In genomic region chr1:200877839-200878551, GRCh38 we compare ENCODE assay signal across 10 cellular contexts. TPM values are rescaled to one million over a fixed set of nuclear protein-coding genes. Genes with fewer than 3 reads are reported as not detected.
A peak's percentile ranks its signal among the peaks of the same experiment; 100 is the strongest.
DNase-seq lines count a peak whose midpoint lies in the region; ATAC-seq and TF ChIP-seq lines count a peak whose summit lies in the region.
"Had no signal": no experiment of that assay in that cellular context is flagged by ENCODE, and none has a peak within 500 bp of the region (broad histone marks: within the 10 kb centered on the region; RNA-seq: fewer than 3 reads in every experiment).

No MANE protein-coding gene starts in this region.

- no peak for TF ChIP-seq POLR2A in gastroesophageal sphincter (IDR thresholded peaks at IDR 0.05)

- DNase-seq in activated CD4-positive, alpha-beta T cell treated with anti-CD3 and anti-CD28 coated beads, Interleukin-2, amount 50 U/mL, for 4 hours = peak; percentile 47 to 50
- peak; percentile 67 for DNase-seq in stimulated activated CD4-positive, alpha-beta T cell treated with anti-CD3 and anti-CD28 coated beads, Interleukin-4, amount 100 ng/mL, for 24 hours
- DNase-seq in WTC11 (ENCODE audit: low spot score) = no peak
- DNase-seq in SK-N-DZ (ENCODE audit: low spot score) = no peak
- DNase-seq in HT-29 (ENCODE audit: low spot score) = no peak
- DNase-seq: amygdala had no signal

- no peak for TF ChIP-seq EP300 in gastroesophageal sphincter (IDR thresholded peaks at IDR 0.05)

- no peak overlapping the region for H3K27ac ChIP-seq in gastroesophageal sphincter
- H3K27ac ChIP-seq: skin epidermis had no signal

- peak; percentile 79 for ATAC-seq in GM19025 (IDR thresholded peaks at IDR 0.05; ENCODE audit: low read depth, unreplicated experiment)
- peak; percentile 57 for ATAC-seq in HG02981 (IDR thresholded peaks at IDR 0.05; ENCODE audit: unreplicated experiment)
- no peak for ATAC-seq in WTC11
- ATAC-seq in gastroesophageal sphincter = no peak

- no peaks in the 10 kb centered on the region for H3K36me3 ChIP-seq in gastroesophageal sphincter

- no peak overlapping the region for H3K27ac Mint-ChIP-seq in WTC11

- H3K27me3 Mint-ChIP-seq in WTC11 (ENCODE audit: low read depth) = peaks cover 26% of the 10 kb centered on the region

- H3K4me1 Mint-ChIP-seq in WTC11 = peaks cover 22% of the 10 kb centered on the region

- no peaks in the 10 kb centered on the region for H3K36me3 Mint-ChIP-seq in WTC11

- H3K4me1 ChIP-seq in gastroesophageal sphincter = peaks cover 0 to 11% (median 10%) of the 10 kb centered on the region in 3 donors

- WGBS in gastroesophageal sphincter (ENCODE audit: low coverage in 1 of 2), 2 donors = 80 to 93% methylated on average over 1 to 5 of the region's 6 CpGs

- no peak overlapping the region for H3K4me3 ChIP-seq in gastroesophageal sphincter
- H3K4me3 ChIP-seq: skin epidermis had no signal

- no peaks in the 10 kb centered on the region for H3K9me3 Mint-ChIP-seq in WTC11

- TF ChIP-seq CTCF in WTC11 (IDR thresholded peaks at IDR 0.05) (no peak), gastroesophageal sphincter (IDR thresholded peaks at IDR 0.05) (no peak)

- CTCF ChIA-PET in WTC11 (lab: Charles Lee) = interaction anchor here (0.8 to 1.1 kb wide), 5 partner anchors 10 to 241 kb away, joined by 3 to 4 read pairs (median 3); no protein-coding TSS in a partner anchor

- no peak overlapping the region for H3K4me3 Mint-ChIP-seq in WTC11

- POLR2A ChIA-PET in WTC11 (lab: Charles Lee) = interaction anchor here (0.6 to 2.0 kb wide), 2 partner anchors 13 to 324 kb away, joined by 4 read pairs; no protein-coding TSS in a partner anchor

- H3K9me3 ChIP-seq in gastroesophageal sphincter = no peaks in the 10 kb centered on the region

- peaks cover 61% of the 10 kb centered on the region for H3K27me3 ChIP-seq in gastroesophageal sphincter

TF ChIP-seq in WTC11, 78 proteins besides CTCF, POLR2A, EP300 and RAD21:
- no peak for TF ChIP-seq USF2 (CRISPR knock-in tag; IDR thresholded peaks at IDR 0.05)
- TF ChIP-seq NFE2L1 (CRISPR knock-in tag; IDR thresholded peaks at IDR 0.05) = no peak
- no peak for TF ChIP-seq NR1H2 (CRISPR knock-in tag; IDR thresholded peaks at IDR 0.05)
- no peak for TF ChIP-seq FOXJ3 (CRISPR knock-in tag; IDR thresholded peaks at IDR 0.05; ENCODE audit: borderline replicate concordance)
- no peak for TF ChIP-seq CREM (CRISPR knock-in tag; IDR thresholded peaks at IDR 0.05)
- TF ChIP-seq KAT7 (CRISPR knock-in tag; IDR thresholded peaks at IDR 0.05; ENCODE audit: borderline replicate concordance) = no peak
- TF ChIP-seq NFATC4 (CRISPR knock-in tag; IDR thresholded peaks at IDR 0.05) = no peak

RNA-seq across cellular contexts. Expression of gene GPR25, which starts 5.2 kb away (rescaled TPM):
- total RNA-seq in WTC11 (2021) = 0.14 to 0.16 TPM in 2 of 3 replicates, not detected in the other
- not detected in 2 replicates for polyA plus RNA-seq in SK-N-DZ (2014; cell fraction: cytosol; rRNA removed)
- not detected in 2 replicates for polyA plus RNA-seq in SK-N-DZ (2014; cell fraction: nucleus; rRNA removed)
- total RNA-seq in HT-29 (2014; rRNA removed; shearing (Covaris generic)) = not detected in 2 replicates
- total RNA-seq in gastroesophageal sphincter = not detected

RNA-seq across cellular contexts. Expression of gene INAVA, which starts 16.7 kb away (rescaled TPM):
- 41.2 to 47.9 TPM (median 47.6 TPM) in 3 replicates for total RNA-seq in WTC11 (2021)
- polyA plus RNA-seq in SK-N-DZ (2014; cell fraction: cytosol; rRNA removed) = 2.0 and 6.7 TPM in 2 replicates
- polyA plus RNA-seq in SK-N-DZ (2014; cell fraction: nucleus; rRNA removed) = 4.0 and 13.0 TPM in 2 replicates
- 108 and 119 TPM in 2 replicates for total RNA-seq in HT-29 (2014; rRNA removed; shearing (Covaris generic))
- total RNA-seq in gastroesophageal sphincter = 1 to 10 TPM in 1 of 4 donors, under 1 TPM in 1, not detected in 2; 0.47 to 2.9 TPM

Comparison
In these comparisons a context has a peak if more than half of its experiments do, and no peak if none do; other contexts are left out.
1. ATAC-seq: peak in GM19025 (single experiment) and HG02981 (single experiment); none in WTC11 (single experiment) and gastroesophageal sphincter (single experiment).
2. DNase-seq: peak in activated CD4-positive, alpha-beta T cell treated with anti-CD3 and anti-CD28 coated beads, Interleukin-2, amount 50 U/mL, for 4 hours (2 of 2) and stimulated activated CD4-positive, alpha-beta T cell treated with anti-CD3 and anti-CD28 coated beads, Interleukin-4, amount 100 ng/mL, for 24 hours (single experiment); none in WTC11 (single experiment), SK-N-DZ (single experiment) and HT-29 (single experiment).
3. RNA of gene INAVA, which starts 16.7 kb away (total RNA-seq): 108 to 119 TPM in HT-29 and 41.2 to 47.9 TPM in WTC11; 0.47 to 2.9 TPM in gastroesophageal sphincter; every median in the first group is over 10 times any median in the second.